ENCODE assay signal across 9 cellular contexts in the genomic region with DNA sequence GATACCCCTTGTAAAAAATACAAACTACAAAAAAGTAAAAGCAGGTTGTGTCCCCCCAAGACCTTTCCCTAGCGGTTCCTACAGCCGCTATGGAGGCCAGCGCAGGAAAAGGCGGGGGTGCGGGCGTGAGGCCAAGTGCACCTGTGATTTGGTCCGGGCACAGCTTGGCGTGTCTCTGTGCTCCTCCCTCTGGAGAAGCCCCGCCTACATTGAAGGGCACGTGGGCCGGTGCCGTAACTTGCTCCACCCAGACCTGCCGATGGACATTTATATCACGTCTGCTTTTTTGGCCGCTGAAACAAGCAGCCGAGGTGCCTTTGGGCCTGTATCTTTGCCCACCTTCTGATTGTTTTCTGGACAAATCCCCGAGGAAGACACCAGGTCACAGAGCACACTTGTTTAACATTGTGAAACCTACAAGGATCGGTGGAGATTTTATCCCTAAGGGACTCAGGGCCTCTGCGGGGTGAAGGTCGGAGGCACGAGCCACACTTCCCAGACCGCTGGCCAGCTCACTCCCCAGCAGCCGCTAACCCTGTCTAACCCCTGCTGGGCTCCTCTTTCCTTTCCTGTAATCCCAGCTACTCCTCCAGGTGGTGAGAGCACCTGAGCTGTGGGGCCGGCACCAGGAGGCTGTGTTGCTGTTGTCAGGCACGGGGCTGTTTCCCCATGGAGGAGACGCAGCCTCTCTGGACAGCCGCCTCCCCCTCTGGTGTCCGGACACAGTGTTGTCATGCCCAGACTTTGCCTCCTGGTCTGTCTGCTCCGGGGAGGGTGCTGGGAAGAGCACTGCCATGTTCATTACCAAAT. TPM values are rescaled to one million over a fixed set of nuclear protein-coding genes. Genes with fewer than 3 reads are reported as not detected.
DNase-seq lines count a peak whose midpoint lies in the region; ATAC-seq, FAIRE-seq and TF ChIP-seq lines count a peak whose summit lies in the region.
"Had no signal": no experiment of that assay in that cellular context is flagged by ENCODE, and none has a peak within 500 bp of the region (broad histone marks: within the 10 kb centered on the region; RNA-seq: fewer than 3 reads in every experiment).

No MANE protein-coding gene starts in this region.

- H2AFZ ChIP-seq in mammary epithelial cell (ENCODE audit: low read depth, low read length): no peak overlapping the region
- peak overlapping the region; percentile 86 for H2AFZ ChIP-seq in K562 (ENCODE audit: low read depth, low read length)
- no peak overlapping the region for H2AFZ ChIP-seq in HepG2 (ENCODE audit: low read length)

- TF ChIP-seq CTCF in mammary epithelial cell (conservative IDR thresholded peaks at IDR 0.05 in 1 of 2, IDR thresholded peaks at IDR 0.05 in 1 of 2; ENCODE audit: extremely low read depth in 1 of 2, insufficient read depth in 1 of 2, low read depth in 1 of 2, low read length in 2 of 2) (no peak), K562 (IDR thresholded peaks at IDR 0.05 in 2 of 3, conservative IDR thresholded peaks at IDR 0.05 in 1 of 3; ENCODE audit: insufficient read depth in 2 of 3, low read depth in 1 of 3, low read length in 3 of 3) (no peak), HepG2 (CRISPR knock-in tag; IDR thresholded peaks at IDR 0.05) (peak; percentile 22)

- H3K9me1 ChIP-seq in K562 (ENCODE audit: control insufficient read depth, insufficient read depth, low read length): peaks cover 3% of the 10 kb centered on the region

- H3K4me1 ChIP-seq in mammary epithelial cell (ENCODE audit: insufficient read depth, low read length) (peaks cover 17% of the 10 kb centered on the region), K562 (replicated peaks in 1 of 2; ENCODE audit: control insufficient read depth in 2 of 2, insufficient read depth in 2 of 2, low read length in 2 of 2) (peaks cover 25 to 51% of the 10 kb centered on the region in 2 experiments), HepG2 (ENCODE audit: insufficient read depth, low read length) (peaks cover 61% of the 10 kb centered on the region), urinary bladder (ENCODE audit: insufficient read depth) (no peaks in the 10 kb centered on the region)

- CTCF ChIA-PET in mammary epithelial cell (lab: Charles Lee; ENCODE audit: low non-redundant PET): no interaction called here
- CTCF ChIA-PET in K562 (lab: Yijun Ruan, JAX; ENCODE audit: low intra/inter-chr PET ratio): no interaction called here
- CTCF ChIA-PET in HepG2 (lab: Yijun Ruan, JAX; ENCODE audit: low intra/inter-chr PET ratio, low total read pairs): no interaction called here

- intact Hi-C loops in mammary epithelial cell (cut with micrococcal nuclease) (no loop called here), K562 (cut with micrococcal nuclease) (no loop called here), HepG2 (cut with micrococcal nuclease; ENCODE audit: unreplicated experiment) (loop anchor here (5.0 kb wide), 2 partner anchors 61 to 74 kb away; no protein-coding TSS in a partner anchor)

- H3K9me3 ChIP-seq in mammary epithelial cell (replicated peaks; ENCODE audit: insufficient read depth, low read length) (no peaks in the 10 kb centered on the region), K562 (replicated peaks; ENCODE audit: control insufficient read depth, insufficient read depth, low read depth, low read length) (no peaks in the 10 kb centered on the region), HepG2 (ENCODE audit: low read length) (no peaks in the 10 kb centered on the region)

- H3K27ac ChIP-seq in mammary epithelial cell (ENCODE audit: insufficient read depth, low read depth, low read length): no peak overlapping the region
- no peak overlapping the region for H3K27ac ChIP-seq in K562 (ENCODE audit: extremely low read depth, low read depth, low read length)
- peak overlapping the region; percentile 69 for H3K27ac ChIP-seq in HepG2 (ENCODE audit: extremely low read length, insufficient read depth, low read length)
- peak overlapping the region; percentile 35 for H3K27ac ChIP-seq in urinary bladder (ENCODE audit: low read depth)

- H3K4me2 ChIP-seq in mammary epithelial cell (ENCODE audit: insufficient read depth, low read depth, low read length) (no peak overlapping the region), K562 (ENCODE audit: insufficient read depth, low read length) (peak overlapping the region; percentile 72), HepG2 (ENCODE audit: low read depth, low read length) (peak overlapping the region; percentile 97)

- in situ Hi-C loops in T47D (cut with HindIII; ENCODE audit: low pct_unique_long_range_greater_than_20kb, low sequenced_read_pairs) (no loop called here), mammary epithelial cell (cut with MboI; ENCODE audit: low sequenced_read_pairs in 2 of 2) (no loop called here), K562 (cut with MboI) (no loop called here), HepG2 (cut with HindIII; ENCODE audit: extremely low pct_ligation_motif_present, low pct_unique_long_range_greater_than_20kb) (no loop called here)

- TF ChIP-seq RAD21 in K562 (CRISPR knock-in tag; conservative IDR thresholded peaks at IDR 0.05 in 1 of 2, IDR thresholded peaks at IDR 0.05 in 1 of 2) (no peak), HepG2 (CRISPR knock-in tag; IDR thresholded peaks at IDR 0.05) (no peak)

- WGBS in mammary epithelial cell (ENCODE audit: low coverage, missing lambda C conversion rate): 65% methylated on average over 20 of the region's 29 CpGs
- 6% methylated on average over 28 of the region's 29 CpGs for WGBS in K562 (ENCODE audit: insufficient coverage, low coverage, missing lambda C conversion rate)
- 2% methylated on average over 19 of the region's 29 CpGs for WGBS in HepG2 (ENCODE audit: low lambda C conversion rate)
- 64% methylated on average over 29 of the region's 29 CpGs for WGBS in urinary bladder

- H3K4me3 ChIP-seq in mammary epithelial cell (replicated peaks in 1 of 3; ENCODE audit: insufficient read depth in 1 of 3, low read depth in 2 of 3, low read length in 3 of 3): no peak overlapping the region
- no peak overlapping the region for H3K4me3 ChIP-seq in K562
- peak overlapping the region; percentile 48 to 75 (median 62); a peak in 5 of 6 replicates for H3K4me3 ChIP-seq in HepG2 (replicated peaks in 1 of 3; ENCODE audit: insufficient read depth in 1 of 3, low read depth in 2 of 3, low read length in 3 of 3)
- H3K4me3 ChIP-seq in urinary bladder (ENCODE audit: low read depth, low read length): no peak overlapping the region

- TF ChIP-seq EP300 in K562 (IDR thresholded peaks at IDR 0.05; ENCODE audit: low read length) (no peak), HepG2 (IDR thresholded peaks at IDR 0.05; ENCODE audit: low read depth in 2 of 2, low read length in 2 of 2) (no peak), HepG2 (CRISPR knock-in tag; IDR thresholded peaks at IDR 0.05; ENCODE audit: borderline replicate concordance) (no peak)

- ATAC-seq in K562: peak; percentile 88
- ATAC-seq in HepG2: peak; percentile 59

- H3K36me3 ChIP-seq in mammary epithelial cell (ENCODE audit: insufficient read depth, low read length): no peaks in the 10 kb centered on the region
- no peaks in the 10 kb centered on the region for H3K36me3 ChIP-seq in K562 (ENCODE audit: control insufficient read depth, insufficient read depth, low read length)
- no peaks in the 10 kb centered on the region for H3K36me3 ChIP-seq in HepG2 (replicated peaks in 1 of 2; ENCODE audit: control insufficient read depth in 1 of 2, insufficient read depth in 2 of 2, low read length in 2 of 2)
- H3K36me3 ChIP-seq in urinary bladder (ENCODE audit: insufficient read depth): no peaks in the 10 kb centered on the region

- H3K79me2 ChIP-seq in mammary epithelial cell (ENCODE audit: insufficient read depth, low read length): no peaks in the 10 kb centered on the region
- no peaks in the 10 kb centered on the region for H3K79me2 ChIP-seq in K562 (ENCODE audit: control insufficient read depth, insufficient read depth, low read length)
- H3K79me2 ChIP-seq in HepG2 (ENCODE audit: insufficient read depth, low read length): no peaks in the 10 kb centered on the region

- H4K20me1 ChIP-seq in mammary epithelial cell (ENCODE audit: insufficient read depth, low read length) (no peaks in the 10 kb centered on the region), K562 (replicated peaks; ENCODE audit: control insufficient read depth, insufficient read depth, low read length) (no peaks in the 10 kb centered on the region), HepG2 (ENCODE audit: insufficient read depth, low read length) (no peaks in the 10 kb centered on the region)

- TF ChIP-seq POLR2A in K562 (conservative IDR thresholded peaks at IDR 0.05) (no peak), HepG2 (IDR thresholded peaks at IDR 0.05; ENCODE audit: insufficient read depth in 1 of 2, low read depth in 2 of 2, low read length in 2 of 2) (peak in 1 of 2 experiments; percentile 56; a peak in 1 of 4 replicates)

- dilution Hi-C loops in mammary epithelial cell (cut with HindIII; ENCODE audit: low sequenced_read_pairs): no loop called here

- H3K27me3 ChIP-seq in mammary epithelial cell (ENCODE audit: insufficient read depth, low read length): no peaks in the 10 kb centered on the region
- peaks cover 4 to 29% of the 10 kb centered on the region in 2 experiments; a peak in 3 of 5 replicates for H3K27me3 ChIP-seq in K562 (ENCODE audit: control insufficient read depth in 2 of 2, insufficient read depth in 2 of 2, low read length in 2 of 2)
- peaks cover 4 to 41% of the 10 kb centered on the region in 2 experiments; a peak in 4 of 5 replicates for H3K27me3 ChIP-seq in HepG2 (ENCODE audit: control insufficient read depth in 1 of 2, insufficient read depth in 2 of 2, low read length in 2 of 2)

- DNase-seq in T47D (ENCODE audit: low read depth in 1 of 2, low spot score in 1 of 2) (peak; percentile 87 to 88), mammary epithelial cell (no peak), K562 (ENCODE audit: extremely low read depth in 1 of 4, low spot score in 3 of 4) (peak; percentile 61 to 71 (median 65)), HepG2 (ENCODE audit: low spot score) (peak; percentile 79), AG08395 (ENCODE audit: low spot score) (no peak), A172 (ENCODE audit: low spot score) (no peak), T-helper 2 cell (no peak)
- DNase-seq: activated naive CD8-positive, alpha-beta T cell treated with anti-CD3 and anti-CD28 coated beads, Interleukin-2, amount 10 ng/mL, durations not matched to agents 7 days and 5 days had no signal

- BruUV-seq in mammary epithelial cell (replicated peaks; lab: Mats Ljungman, UMichigan): no TSS peak
- BruUV-seq in K562 (replicated peaks; lab: Mats Ljungman, UMichigan): no TSS peak
- TSS peak; percentile 92 for BruUV-seq in HepG2 (replicated peaks; lab: Mats Ljungman, UMichigan)

- POLR2A ChIA-PET in K562 (lab: Yijun Ruan, JAX) (no interaction called here), HepG2 (lab: Yijun Ruan, JAX) (interaction anchor here (0.8 to 3.6 kb wide), 13 partner anchors 9 to 72 kb away, joined by 3 to 24 read pairs (median 4); a partner anchor contains a TSS)

- FAIRE-seq in K562 (lab: Jason Lieb, UNC) (peak; percentile 66), HepG2 (lab: Jason Lieb, UNC) (peak; percentile 4)

- H3K9ac ChIP-seq in mammary epithelial cell (ENCODE audit: insufficient read depth, low read length): no peak overlapping the region
- H3K9ac ChIP-seq in K562 (ENCODE audit: insufficient read depth in 1 of 2, low read depth in 2 of 2, low read length in 2 of 2): peak overlapping the region in 1 of 2 experiments; percentile 58; a peak in 2 of 4 replicates
- H3K9ac ChIP-seq in HepG2 (ENCODE audit: insufficient read depth, low read depth, low read length): peak overlapping the region; percentile 74

RNA-seq across cellular contexts. Expression of a gene that starts 18.8 kb away (rescaled TPM):
- total RNA-seq in mammary epithelial cell (10 to 100 TPM; 18.0 to 18.7 TPM), K562 (2014; rRNA removed) (8.8 TPM in 2 replicates), K562 (2014; rRNA removed; fragmentation: Illumina TruSeq; extraction: Trizol) (8.6 and 9.4 TPM in 2 replicates), K562 (2015; rRNA removed; fragmentation: Illumina TruSeq; extraction: Trizol) (9.0 TPM in 2 replicates), K562 (2021) (10.1 and 11.6 TPM in 2 replicates), HepG2 (2016; rRNA removed; fragmentation: Illumina TruSeq; extraction: Trizol) (37.9 and 46.8 TPM in 2 replicates), urinary bladder (61.0 TPM)
- polyA plus RNA-seq in mammary epithelial cell (17.3 TPM), K562 (2011; rRNA removed) (7.2 and 8.4 TPM in 2 replicates), K562 (2014; fragmentation: Illumina TruSeq; extraction: Trizol) (6.5 and 7.7 TPM in 2 replicates), K562 (2014; fragmentation: Nextera tagmentation; extraction: Ambion mirVana) (1 to 10 TPM in 1 of 2 experiments, under 1 TPM in 1; 0.66 to 1.1 TPM), K562 (2014; rRNA removed) (6.9 and 7.5 TPM in 2 replicates), HepG2 (2011; rRNA removed) (17.5 and 19.5 TPM in 2 replicates), urinary bladder (66.2 TPM)
- 18.8 TPM for polyA minus RNA-seq in mammary epithelial cell
- 19.4 and 30.3 TPM in 2 replicates for total RNA-seq in K562 (2011; cell fraction: chromatin; rRNA removed; ENCODE audit: low replicate concordance)
- 11.8 and 18.4 TPM in 2 replicates for total RNA-seq in K562 (2011; cell fraction: nucleolus; rRNA removed)
- total RNA-seq in K562 (2011; cell fraction: nucleoplasm; rRNA removed): 9.5 and 13.8 TPM in 2 replicates
- polyA plus RNA-seq in K562 (2011; cell fraction: cytosol; rRNA removed): 6.2 and 7.7 TPM in 2 replicates
- polyA plus RNA-seq in K562 (2011; cell fraction: nucleus; rRNA removed): 8.2 and 10.5 TPM in 2 replicates
- 8.3 and 11.6 TPM in 2 replicates for polyA plus RNA-seq in K562 (2012)
- 11.0 and 11.2 TPM in 2 replicates for polyA minus RNA-seq in K562 (2011; rRNA and poly(A)+ RNA removed)
- 7.9 and 8.2 TPM in 2 replicates for polyA minus RNA-seq in K562 (2011; cell fraction: cytosol; rRNA and poly(A)+ RNA removed)
- 11.3 and 16.6 TPM in 2 replicates for polyA minus RNA-seq in K562 (2011; cell fraction: nucleus; rRNA and poly(A)+ RNA removed)
- total RNA-seq in HepG2 (2016; cell fraction: cytosol; rRNA removed; fragmentation: Illumina TruSeq; extraction: Trizol; ENCODE audit: low read depth): 52.6 and 54.7 TPM in 2 replicates
- total RNA-seq in HepG2 (2016; cell fraction: insoluble cytoplasmic fraction; rRNA removed; fragmentation: Illumina TruSeq; extraction: Trizol): 38.3 and 42.5 TPM in 2 replicates
- total RNA-seq in HepG2 (2016; cell fraction: membrane; rRNA removed; fragmentation: Illumina TruSeq; extraction: Trizol): 103 and 110 TPM in 2 replicates
- total RNA-seq in HepG2 (2016; cell fraction: nucleus; rRNA removed; fragmentation: Illumina TruSeq; extraction: Trizol): 15.7 and 18.8 TPM in 2 replicates
- polyA plus RNA-seq in HepG2 (2011; cell fraction: cytosol; rRNA removed): 16.7 and 18.4 TPM in 2 replicates
- 14.6 and 14.9 TPM in 2 replicates for polyA plus RNA-seq in HepG2 (2011; cell fraction: nucleus; rRNA removed)
- 15.8 and 18.2 TPM in 2 replicates for polyA plus RNA-seq in HepG2 (2012)
- 49.5 and 52.9 TPM in 2 replicates for polyA plus RNA-seq in HepG2 (2016; cell fraction: cytosol; fragmentation: Illumina TruSeq; extraction: Trizol; ENCODE audit: low read depth)
- polyA plus RNA-seq in HepG2 (2016; cell fraction: insoluble cytoplasmic fraction; fragmentation: Illumina TruSeq; extraction: Trizol; ENCODE audit: low read depth): 40.7 and 47.8 TPM in 2 replicates
- 97.2 and 97.6 TPM in 2 replicates for polyA plus RNA-seq in HepG2 (2016; cell fraction: membrane; fragmentation: Illumina TruSeq; extraction: Trizol; ENCODE audit: low read depth)
- polyA plus RNA-seq in HepG2 (2016; cell fraction: nucleus; fragmentation: Illumina TruSeq; extraction: Trizol; ENCODE audit: insufficient read depth, low read depth): 25.8 and 27.0 TPM in 2 replicates
- 17.0 and 32.5 TPM in 2 replicates for polyA minus RNA-seq in HepG2 (2011; rRNA and poly(A)+ RNA removed; ENCODE audit: low replicate concordance)
- polyA minus RNA-seq in HepG2 (2011; cell fraction: cytosol; rRNA and poly(A)+ RNA removed): 16.4 and 21.7 TPM in 2 replicates
- 19.1 and 20.6 TPM in 2 replicates for polyA minus RNA-seq in HepG2 (2011; cell fraction: nucleus; rRNA and poly(A)+ RNA removed)
- 13.1 and 15.7 TPM in 2 replicates for total RNA-seq in A172 (2014; rRNA removed; shearing (Covaris generic))

Comparison
In these comparisons a context has a peak if more than half of its experiments do, and no peak if none do; other contexts are left out.
1. DNase-seq: peak in T47D (2 of 2), K562 (4 of 4) and HepG2 (single experiment); none in mammary epithelial cell (single experiment), AG08395 (single experiment), A172 (single experiment) and T-helper 2 cell (0 of 5).
2. H3K27ac ChIP-seq: peak in HepG2 (single experiment) and urinary bladder (single experiment); none in mammary epithelial cell (single experiment) and K562 (single experiment).
3. H3K4me3 ChIP-seq: peak in HepG2 (3 of 3); none in mammary epithelial cell (0 of 3), K562 (single experiment) and urinary bladder (single experiment).